14 cellular contexts compared by ENCODE assay signal in the genomic region with DNA sequence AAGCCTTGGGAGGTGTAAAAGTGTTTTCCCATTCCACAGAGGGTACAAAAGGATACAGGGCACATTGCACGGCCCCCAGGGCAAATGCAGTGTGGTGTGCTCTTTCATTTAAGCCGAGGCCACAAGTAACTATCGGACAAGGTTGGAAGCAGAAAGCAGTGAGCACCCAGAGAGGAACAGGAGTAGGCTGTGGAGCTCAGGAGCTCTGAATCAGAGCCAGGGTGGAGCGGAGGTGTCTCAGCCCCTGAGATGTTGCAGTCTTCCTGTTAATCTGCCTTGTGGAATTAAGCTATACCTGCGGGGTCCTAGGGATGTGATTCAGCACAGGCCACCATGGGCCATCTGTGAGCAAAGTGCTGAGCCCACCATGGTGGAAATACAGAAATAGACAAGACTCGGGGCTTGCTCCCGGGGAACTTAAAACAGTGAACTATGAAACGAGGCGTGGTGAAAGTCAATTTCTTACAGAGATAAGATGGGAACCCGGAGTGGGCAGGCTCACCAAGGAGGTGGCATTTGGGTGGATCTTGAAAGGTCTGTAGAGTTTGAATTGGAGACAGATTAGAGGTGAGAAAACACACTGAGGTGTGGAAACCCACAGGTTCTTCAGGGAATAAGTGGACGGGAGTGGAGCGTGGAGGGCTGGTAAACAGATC. TPM values are rescaled to one million over a fixed set of nuclear protein-coding genes. Genes with fewer than 3 reads are reported as not detected.
DNase-seq lines count a peak whose midpoint lies in the region; ATAC-seq and TF ChIP-seq lines count a peak whose summit lies in the region.
"Had no signal": no experiment of that assay in that cellular context is flagged by ENCODE, and none has a peak within 500 bp of the region (broad histone marks: within the 10 kb centered on the region; RNA-seq: fewer than 3 reads in every experiment).

No MANE protein-coding gene starts in this region.

- H3K4me3 ChIP-seq in BLaER1 treated with 17β-estradiol and CSF1 and Interleukin-3, amounts not matched to agents 10 nM and 100 nM: no peak overlapping the region
- H3K4me3 ChIP-seq in SJCRH30 (no peak overlapping the region), esophagus muscularis mucosa (no peak overlapping the region), osteoblast (ENCODE audit: insufficient read depth, low read length) (no peak overlapping the region), mesendoderm (ENCODE audit: low read length) (no peak overlapping the region)
- H3K4me3 ChIP-seq: lower lobe of right lung, uterus had no signal

- no peak overlapping the region for H3K18ac ChIP-seq in mesendoderm (ENCODE audit: low read length)

- WGBS in esophagus muscularis mucosa: 92% methylated on average over 12 of the region's 12 CpGs
- no CpG with 5 or more reads among the region's 12 CpGs for WGBS in mesendoderm (ENCODE audit: extremely low coverage, insufficient coverage, low lambda C conversion rate)

- DNase-seq in SJCRH30: peak in 1 of 2 experiments; percentile 42
- no peak for DNase-seq in esophagus muscularis mucosa (ENCODE audit: extremely low spot score)
- no peak for DNase-seq in osteoblast (ENCODE audit: insufficient read length, low spot score, missing footprints)
- no peak for DNase-seq in mesendoderm
- DNase-seq: AML-193; DMS53; lower lobe of right lung; stimulated activated CD4-positive, alpha-beta T cell treated with anti-CD3 and anti-CD28 coated beads, Interleukin-2, amount 100 ng/mL, for 24 hours; uterus had no signal

- H3K27me3 ChIP-seq in BLaER1 treated with 17β-estradiol and CSF1 and Interleukin-3, amounts not matched to agents 10 nM and 100 nM: no peaks in the 10 kb centered on the region
- H3K27me3 ChIP-seq in SJCRH30: no peaks in the 10 kb centered on the region
- H3K27me3 ChIP-seq in esophagus muscularis mucosa: no peaks in the 10 kb centered on the region
- no peaks in the 10 kb centered on the region for H3K27me3 ChIP-seq in osteoblast (ENCODE audit: insufficient read depth, low read length)
- H3K27me3 ChIP-seq in mesendoderm (ENCODE audit: insufficient read depth, low read length, poor library complexity): no peaks in the 10 kb centered on the region
- H3K27me3 ChIP-seq: uterus had no signal

- intact Hi-C loops in esophagus muscularis mucosa (cut with DNase I): no loop called here

- no peaks in the 10 kb centered on the region for H3K9me3 ChIP-seq in BLaER1 treated with 17β-estradiol and CSF1 and Interleukin-3, amounts not matched to agents 10 nM and 100 nM (replicated peaks in 1 of 11)
- no peaks in the 10 kb centered on the region for H3K9me3 ChIP-seq in SJCRH30 (replicated peaks)
- H3K9me3 ChIP-seq in esophagus muscularis mucosa: no peaks in the 10 kb centered on the region
- no peaks in the 10 kb centered on the region for H3K9me3 ChIP-seq in osteoblast (ENCODE audit: low read depth, low read length)
- H3K9me3 ChIP-seq: lower lobe of right lung, uterus had no signal

- no peak overlapping the region for H2AK5ac ChIP-seq in mesendoderm (ENCODE audit: low read length)

- TF ChIP-seq CTCF in esophagus muscularis mucosa (IDR thresholded peaks at IDR 0.05) (no peak), osteoblast (IDR thresholded peaks at IDR 0.05; ENCODE audit: extremely low read depth, low read depth, low read length) (no peak)

- H3K9ac ChIP-seq in BLaER1 treated with 17β-estradiol and CSF1 and Interleukin-3, amounts not matched to agents 10 nM and 100 nM: peak overlapping the region in 2 of 11 experiments; percentile 31 to 40; a peak in 2 of 22 replicates
- no peak overlapping the region for H3K9ac ChIP-seq in mesendoderm (ENCODE audit: low read length)
- H3K9ac ChIP-seq: parathyroid adenoma had no signal

- H3K79me1 ChIP-seq in mesendoderm (ENCODE audit: low read length): peaks cover 1% of the 10 kb centered on the region

- no peak for TF ChIP-seq EP300 in esophagus muscularis mucosa (IDR thresholded peaks at IDR 0.05)

- peaks cover 0 to 8% (median 0%) of the 10 kb centered on the region in 11 experiments; a peak in 3 of 22 replicates for H3K36me3 ChIP-seq in BLaER1 treated with 17β-estradiol and CSF1 and Interleukin-3, amounts not matched to agents 10 nM and 100 nM
- H3K36me3 ChIP-seq in SJCRH30: no peaks in the 10 kb centered on the region
- no peaks in the 10 kb centered on the region for H3K36me3 ChIP-seq in esophagus muscularis mucosa
- no peaks in the 10 kb centered on the region for H3K36me3 ChIP-seq in osteoblast (ENCODE audit: insufficient read depth, low read length)
- no peaks in the 10 kb centered on the region for H3K36me3 ChIP-seq in mesendoderm (ENCODE audit: control insufficient read depth, insufficient read depth, low read length)
- H3K36me3 ChIP-seq: lower lobe of right lung, uterus had no signal

- peak overlapping the region in 9 of 11 experiments; percentile 4 to 74 (median 57); a peak in 14 of 22 replicates for H3K27ac ChIP-seq in BLaER1 treated with 17β-estradiol and CSF1 and Interleukin-3, amounts not matched to agents 10 nM and 100 nM
- H3K27ac ChIP-seq in SJCRH30: peak overlapping the region; percentile 97
- H3K27ac ChIP-seq in esophagus muscularis mucosa (replicated peaks in 1 of 4): peak overlapping the region in 3 of 4 donors; percentile 23 to 57 (median 42)
- peak overlapping the region; percentile 94 for H3K27ac ChIP-seq in osteoblast (ENCODE audit: low read depth, low read length)
- H3K27ac ChIP-seq in mesendoderm (ENCODE audit: low read depth, low read length): no peak overlapping the region
- H3K27ac ChIP-seq: parathyroid adenoma had no signal

- H3K4ac ChIP-seq in mesendoderm (ENCODE audit: low read depth, low read length): no peak overlapping the region

- no peak for TF ChIP-seq POLR2A in esophagus muscularis mucosa (IDR thresholded peaks at IDR 0.05; ENCODE audit: low read depth)

- no peak overlapping the region for H4K8ac ChIP-seq in mesendoderm (ENCODE audit: low read depth, low read length)

- H3K23ac ChIP-seq in mesendoderm (ENCODE audit: low read length): no peak overlapping the region

- no peak for ATAC-seq in GM18511 (IDR thresholded peaks at IDR 0.05; ENCODE audit: unreplicated experiment)
- ATAC-seq in HG02852 (IDR thresholded peaks at IDR 0.05; ENCODE audit: unreplicated experiment): no peak
- ATAC-seq in HG02798 (IDR thresholded peaks at IDR 0.05; ENCODE audit: poor library complexity, unreplicated experiment): no peak

- no peak overlapping the region for H2BK120ac ChIP-seq in mesendoderm (ENCODE audit: low read depth, low read length)

- no peak overlapping the region for H2AFZ ChIP-seq in osteoblast (ENCODE audit: low read length)
- H2AFZ ChIP-seq: parathyroid adenoma had no signal

- peak overlapping the region; percentile 57 to 87 (median 77) for H3K4me2 ChIP-seq in BLaER1 treated with 17β-estradiol and CSF1 and Interleukin-3, amounts not matched to agents 10 nM and 100 nM
- H3K4me2 ChIP-seq in osteoblast (ENCODE audit: insufficient read depth, low read length): no peak overlapping the region
- no peak overlapping the region for H3K4me2 ChIP-seq in mesendoderm (ENCODE audit: low read length)

- H2BK5ac ChIP-seq in mesendoderm (ENCODE audit: low read length): no peak overlapping the region

- peaks cover 90% of the 10 kb centered on the region for H3K79me2 ChIP-seq in osteoblast (ENCODE audit: insufficient read depth, low read length)
- no peaks in the 10 kb centered on the region for H3K79me2 ChIP-seq in mesendoderm (ENCODE audit: control insufficient read depth, insufficient read depth, low read length)

- H4K5ac ChIP-seq in mesendoderm (ENCODE audit: low read length): no peak overlapping the region

- H4K20me1 ChIP-seq in BLaER1 treated with 17β-estradiol and CSF1 and Interleukin-3, amounts not matched to agents 10 nM and 100 nM: peaks cover 23 to 67% (median 49%) of the 10 kb centered on the region in 11 experiments; a peak in 18 of 22 replicates
- H4K20me1 ChIP-seq in osteoblast (ENCODE audit: insufficient read depth, low read length): no peaks in the 10 kb centered on the region

- no peak overlapping the region for H3K56ac ChIP-seq in mesendoderm (ENCODE audit: low read length)

- peaks cover 61 to 81% (median 66%) of the 10 kb centered on the region in 10 experiments for H3K4me1 ChIP-seq in BLaER1 treated with 17β-estradiol and CSF1 and Interleukin-3, amounts not matched to agents 10 nM and 100 nM
- H3K4me1 ChIP-seq in SJCRH30 (peaks cover 49% of the 10 kb centered on the region), esophagus muscularis mucosa (peaks cover 42 to 60% (median 59%) of the 10 kb centered on the region in 4 donors), osteoblast (ENCODE audit: insufficient read depth, low read length) (peaks cover 53% of the 10 kb centered on the region), mesendoderm (ENCODE audit: control insufficient read depth, low read depth, low read length) (no peaks in the 10 kb centered on the region)
- H3K4me1 ChIP-seq: parathyroid adenoma had no signal

- H2BK15ac ChIP-seq in mesendoderm (replicated peaks; ENCODE audit: low read depth): no peak overlapping the region

RNA-seq across cellular contexts. Expression of a gene that starts 44.0 kb away (rescaled TPM):
- total RNA-seq in SJCRH30 (2014; rRNA removed; shearing (Covaris generic)): 27.8 and 32.6 TPM in 2 replicates
- total RNA-seq in esophagus muscularis mucosa (10 to 100 TPM; 18.7 to 24.0 (median 21.3) TPM), osteoblast (56.0 and 66.2 TPM in 2 replicates)
- 3.8 TPM for polyA plus RNA-seq in mesendoderm (2013, experiment 1 of 2)
- polyA plus RNA-seq in mesendoderm (2013, experiment 2 of 2): 4.6 TPM

Comparison
In these comparisons a context has a peak if more than half of its experiments do, and no peak if none do; other contexts are left out.
1. H3K4me2 ChIP-seq: peak in BLaER1 treated with 17β-estradiol and CSF1 and Interleukin-3, amounts not matched to agents 10 nM and 100 nM (11 of 11); none in osteoblast (single experiment) and mesendoderm (single experiment).